23 cellular contexts compared by ENCODE assay signal in genomic region chr5:15904894-15905805, GRCh38.
A peak's percentile ranks its signal among the peaks of the same experiment; 100 is the strongest.
DNase-seq lines count a peak whose midpoint lies in the region; ATAC-seq and TF ChIP-seq lines count a peak whose summit lies in the region.
"Had no signal": no experiment of that assay in that cellular context is flagged by ENCODE, and none has a peak within 500 bp of the region (broad histone marks: within the 10 kb centered on the region; RNA-seq: fewer than 3 reads in every experiment).

No MANE protein-coding gene starts in this region.

- H3K4me3 ChIP-seq in fibroblast of the aortic adventitia (ENCODE audit: low read depth, low read length): no peak overlapping the region
- H3K4me3 ChIP-seq in lower lobe of right lung: no peak overlapping the region
- H3K4me3 ChIP-seq: BLaER1 treated with 17β-estradiol and CSF1 and Interleukin-3, amounts not matched to agents 10 nM and 100 nM; gastrocnemius medialis; stomach had no signal

- H3K27ac ChIP-seq in lower lobe of right lung: peak overlapping the region; percentile 34
- H3K27ac ChIP-seq: BLaER1 treated with 17β-estradiol and CSF1 and Interleukin-3, amounts not matched to agents 10 nM and 100 nM; gastrocnemius medialis had no signal

- H3K9me3 ChIP-seq in lower lobe of right lung: no peaks in the 10 kb centered on the region
- H3K9me3 ChIP-seq: BLaER1 treated with 17β-estradiol and CSF1 and Interleukin-3, amounts not matched to agents 10 nM and 100 nM; gastrocnemius medialis; stomach had no signal

- intact Hi-C loops in lower lobe of right lung (cut with DNase I): no loop called here

- DNase-seq in AG08395 (ENCODE audit: low spot score) (peak; percentile 44), OCI-M1 (lab: John Stamatoyannopoulos, UW) (peak; percentile 17), fibroblast of the aortic adventitia (ENCODE audit: low read depth) (peak; percentile 63), lower lobe of right lung (no peak), NCI-H1694 treated with DMSO at 0.1 percent for 48 hours (lab: John Stamatoyannopoulos, UW) (no peak), NCI-H2081 (lab: John Stamatoyannopoulos, UW) (no peak), GM20000 (ENCODE audit: low spot score) (no peak)
- DNase-seq: activated CD4-positive, alpha-beta T cell treated with anti-CD3 and anti-CD28 coated beads, Interleukin-2, amount 50 U/mL, for 48 hours; activated T-cell treated with anti-CD3 and anti-CD28 coated beads for 4 hours; amygdala; gastrocnemius medialis; mesenchymal stem cell; NCI-H1105 treated with DMSO at 0.1 percent for 48 hours; NCI-H2171; NCI-H526 treated with DMSO at 0.1 percent for 48 hours; nucleus accumbens; RPMI8226; stimulated activated CD4-positive, alpha-beta T cell treated with anti-CD3 and anti-CD28 coated beads, Interleukin-12 subunit alpha, Interleukin-12 subunit beta, amount 100 ng/mL, for 4 hours; stomach had no signal

- no peak for ATAC-seq in lower lobe of right lung
- ATAC-seq in HG03097 (IDR thresholded peaks at IDR 0.05; ENCODE audit: low FRiP score, unreplicated experiment): no peak
- ATAC-seq: SK-N-SH treated with all-trans-retinoic acid at 6 μM for 48 hours, WTC11 had no signal

- no peaks in the 10 kb centered on the region for H3K27me3 ChIP-seq in lower lobe of right lung (ENCODE audit: low read depth)
- H3K27me3 ChIP-seq: BLaER1 treated with 17β-estradiol and CSF1 and Interleukin-3, amounts not matched to agents 10 nM and 100 nM; gastrocnemius medialis; stomach had no signal

- no peak for TF ChIP-seq CTCF in fibroblast of the aortic adventitia (IDR thresholded peaks at IDR 0.05; ENCODE audit: insufficient read depth, low read length)
- no peak for TF ChIP-seq CTCF in lower lobe of right lung (IDR thresholded peaks at IDR 0.05)
- no peak for TF ChIP-seq CTCF in GM20000 (IDR thresholded peaks at IDR 0.05; ENCODE audit: extremely low read depth, missing control alignments)

- no peaks in the 10 kb centered on the region for H3K36me3 ChIP-seq in lower lobe of right lung
- H3K36me3 ChIP-seq: BLaER1 treated with 17β-estradiol and CSF1 and Interleukin-3, amounts not matched to agents 10 nM and 100 nM; gastrocnemius medialis; stomach had no signal

- peaks cover 9% of the 10 kb centered on the region for H3K4me1 ChIP-seq in lower lobe of right lung

Comparison
In these comparisons a context has a peak if more than half of its experiments do, and no peak if none do; other contexts are left out.
1. DNase-seq: peak in AG08395 (single experiment), OCI-M1 (single experiment) and fibroblast of the aortic adventitia (single experiment); none in lower lobe of right lung (single experiment), NCI-H1694 treated with DMSO at 0.1 percent for 48 hours (single experiment), NCI-H2081 (0 of 2) and GM20000 (single experiment).